In genomic region chr7:45039106-45039505, GRCh38 we compare ENCODE assay signal across 1 cellular context.
TF ChIP-seq lines count a peak whose summit lies in the region.

No MANE protein-coding gene starts in this region.

TF ChIP-seq in GM23338, 12 proteins besides CTCF, POLR2A, EP300 and RAD21 (continued from another document):
- TF ChIP-seq REST (IDR thresholded peaks at IDR 0.05; ENCODE audit: unreplicated experiment): no peak
- TF ChIP-seq ZNF462 (CRISPR knock-in tag; IDR thresholded peaks at IDR 0.05): no peak
- no peak for TF ChIP-seq EZH2phosphoT487 (IDR thresholded peaks at IDR 0.05; ENCODE audit: unreplicated experiment)
- TF ChIP-seq POLR2AphosphoS5 (IDR thresholded peaks at IDR 0.05; ENCODE audit: low read depth): no peak
- TF ChIP-seq EZH2 (IDR thresholded peaks at IDR 0.05; ENCODE audit: low read depth, unreplicated experiment): no peak
- TF ChIP-seq ZNF114 (CRISPR knock-in tag; IDR thresholded peaks at IDR 0.05): no peak
- no peak for TF ChIP-seq CREB1 (CRISPR knock-in tag; IDR thresholded peaks at IDR 0.05; ENCODE audit: low read depth)
- TF ChIP-seq JUNB (IDR thresholded peaks at IDR 0.05; ENCODE audit: unreplicated experiment): no peak
